In the genomic region with DNA sequence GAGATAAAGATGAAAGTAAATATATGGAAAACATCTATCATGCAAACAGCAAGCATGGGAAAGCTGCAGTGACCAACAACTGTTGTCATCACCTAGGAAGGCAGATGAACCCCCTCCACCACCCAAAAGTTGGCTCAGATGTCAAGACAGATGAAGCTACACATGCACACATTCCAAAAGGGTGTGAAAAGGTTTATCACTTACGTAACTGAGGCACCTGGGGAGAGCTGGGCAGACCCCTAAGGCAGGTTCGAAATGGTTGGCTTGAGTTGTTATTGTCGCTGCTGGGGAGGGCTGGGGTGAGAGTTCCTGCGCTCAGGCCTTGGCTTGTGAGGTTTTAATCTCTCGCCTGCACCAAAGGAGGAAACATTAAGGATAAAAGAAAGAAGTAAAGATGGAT, we compare ENCODE assay signal across 29 cellular contexts.
"Had no signal": no experiment of that assay in that cellular context is flagged by ENCODE, and none has a peak within 500 bp of the region (broad histone marks: within the 10 kb centered on the region; RNA-seq: fewer than 3 reads in every experiment).

No MANE protein-coding gene starts in this region.

- H3K27ac Mint-ChIP-seq: natural killer cell treated with Interleukin-12 subunit alpha and Interleukin-12 subunit beta and Interleukin-15 and Interleukin-18, amount 100 ng/mL, for 72 hours; nephron progenitor cell; stimulated activated effector memory CD8-positive, alpha-beta T cell treated with anti-CD3 and anti-CD28 coated beads, Interleukin-12 subunit alpha, Interleukin-12 subunit beta, amount 100 ng/mL, for 72 hours; stimulated activated naive B cell treated with anti-CD40 and anti-IgM and Interleukin-4, amounts not matched to agents 10 μg/mL and 1 μg/mL and 100 μg/mL, for 72 hours; stimulated activated naive CD8-positive, alpha-beta T cell treated with anti-CD3 and anti-CD28 coated beads, Interleukin-15, Interleukin-2, amounts not matched to agents 100 ng/mL and 50 ng/mL, for 24 hours had no signal

- H2AFZ ChIP-seq: parathyroid adenoma had no signal

- ATAC-seq: natural killer cell treated with Interleukin-12 subunit alpha and Interleukin-12 subunit beta and Interleukin-15 and Interleukin-18, amount 100 ng/mL, for 72 hours; psoas muscle; right cardiac atrium; right lobe of liver; stimulated activated effector memory CD8-positive, alpha-beta T cell treated with anti-CD3 and anti-CD28 coated beads, Interleukin-12 subunit alpha, Interleukin-12 subunit beta, amount 100 ng/mL, for 72 hours; stimulated activated naive B cell treated with anti-CD40 and anti-IgM and Interleukin-4, amounts not matched to agents 10 μg/mL and 1 μg/mL and 100 μg/mL, for 72 hours had no signal

- H3K36me3 Mint-ChIP-seq: natural killer cell treated with Interleukin-12 subunit alpha and Interleukin-12 subunit beta and Interleukin-15 and Interleukin-18, amount 100 ng/mL, for 72 hours; stimulated activated effector memory CD8-positive, alpha-beta T cell treated with anti-CD3 and anti-CD28 coated beads, Interleukin-12 subunit alpha, Interleukin-12 subunit beta, amount 100 ng/mL, for 72 hours; stimulated activated naive B cell treated with anti-CD40 and anti-IgM and Interleukin-4, amounts not matched to agents 10 μg/mL and 1 μg/mL and 100 μg/mL, for 72 hours had no signal

- H3K9ac ChIP-seq: parathyroid adenoma had no signal

- H3K27me3 ChIP-seq: neutrophil, ovary, right lobe of liver, sigmoid colon, stomach, thyroid gland, tibial nerve, upper lobe of left lung, vagina had no signal

- H3K4me3 ChIP-seq: ovary, psoas muscle, right lobe of liver, sigmoid colon, stomach, thoracic aorta, thyroid gland, tibial nerve, upper lobe of left lung, vagina had no signal

- H3K27ac ChIP-seq: neutrophil, ovary, parathyroid adenoma, psoas muscle, right lobe of liver, sigmoid colon, stomach, thoracic aorta, thyroid gland, tibial nerve, upper lobe of left lung, vagina had no signal

- DNase-seq: nephron progenitor cell; nucleus accumbens; ovary; posterior cingulate gyrus; psoas muscle; right cardiac atrium; right lobe of liver; sigmoid colon; small intestine; stimulated activated CD4-positive, alpha-beta T cell treated with anti-CD3 and anti-CD28 coated beads, Interleukin-15, amount 100 ng/mL, for 24 hours; stimulated activated CD4-positive, alpha-beta T cell treated with anti-CD3 and anti-CD28 coated beads, Interleukin-2, amount 100 ng/mL, for 24 hours; stimulated activated CD4-positive, alpha-beta T cell treated with anti-CD3 and anti-CD28 coated beads, Interleukin-2, amount 100 ng/mL, for 48 hours; stimulated activated CD4-positive, alpha-beta T cell treated with anti-CD3 and anti-CD28 coated beads, Interleukin-4, amount 100 ng/mL, for 24 hours; stimulated activated naive B cell treated with anti-CD40 and anti-IgM and Interleukin-4, amounts not matched to agents 10 μg/mL and 1 μg/mL and 100 μg/mL, for 72 hours; stimulated activated naive CD4-positive, alpha-beta T cell treated with Interleukin-2 at 50 U/mL for 16 hours; stomach; thyroid gland; trophoblast cell; upper lobe of left lung had no signal

- H3K79me2 ChIP-seq: parathyroid adenoma had no signal

- H3K4me1 Mint-ChIP-seq: nephron progenitor cell; neural crest cell; stimulated activated effector memory CD8-positive, alpha-beta T cell treated with anti-CD3 and anti-CD28 coated beads, Interleukin-12 subunit alpha, Interleukin-12 subunit beta, amount 100 ng/mL, for 72 hours; stimulated activated naive B cell treated with anti-CD40 and anti-IgM and Interleukin-4, amounts not matched to agents 10 μg/mL and 1 μg/mL and 100 μg/mL, for 72 hours had no signal

- H3K9me3 Mint-ChIP-seq: nephron progenitor cell, neural crest cell had no signal

- H3K36me3 ChIP-seq: neutrophil, ovary, right lobe of liver, sigmoid colon, stomach, thoracic aorta, thyroid gland, tibial nerve, upper lobe of left lung, vagina had no signal

- H3K27me3 Mint-ChIP-seq: natural killer cell treated with Interleukin-12 subunit alpha and Interleukin-12 subunit beta and Interleukin-15 and Interleukin-18, amount 100 ng/mL, for 72 hours; progenitor cell of endocrine pancreas; stimulated activated naive B cell treated with anti-CD40 and anti-IgM and Interleukin-4, amounts not matched to agents 10 μg/mL and 1 μg/mL and 100 μg/mL, for 72 hours; stimulated activated naive CD8-positive, alpha-beta T cell treated with anti-CD3 and anti-CD28 coated beads, Interleukin-15, Interleukin-2, amounts not matched to agents 100 ng/mL and 50 ng/mL, for 24 hours had no signal

- H3K9me3 ChIP-seq: neutrophil, ovary, psoas muscle, right lobe of liver, sigmoid colon, thoracic aorta, thyroid gland, tibial nerve, upper lobe of left lung, vagina had no signal

- H3K4me3 Mint-ChIP-seq: natural killer cell treated with Interleukin-12 subunit alpha and Interleukin-12 subunit beta and Interleukin-15 and Interleukin-18, amount 100 ng/mL, for 72 hours; nephron progenitor cell; neural crest cell; stimulated activated effector memory CD8-positive, alpha-beta T cell treated with anti-CD3 and anti-CD28 coated beads, Interleukin-12 subunit alpha, Interleukin-12 subunit beta, amount 100 ng/mL, for 72 hours; stimulated activated naive B cell treated with anti-CD40 and anti-IgM and Interleukin-4, amounts not matched to agents 10 μg/mL and 1 μg/mL and 100 μg/mL, for 72 hours; stimulated activated naive CD8-positive, alpha-beta T cell treated with anti-CD3 and anti-CD28 coated beads, Interleukin-15, Interleukin-2, amounts not matched to agents 100 ng/mL and 50 ng/mL, for 24 hours had no signal

- H3K4me1 ChIP-seq: parathyroid adenoma, psoas muscle, right lobe of liver, sigmoid colon, stomach, thyroid gland, tibial nerve, upper lobe of left lung, vagina had no signal
